Comparison of ENCODE assay signal across 9 cellular contexts in the genomic region with DNA sequence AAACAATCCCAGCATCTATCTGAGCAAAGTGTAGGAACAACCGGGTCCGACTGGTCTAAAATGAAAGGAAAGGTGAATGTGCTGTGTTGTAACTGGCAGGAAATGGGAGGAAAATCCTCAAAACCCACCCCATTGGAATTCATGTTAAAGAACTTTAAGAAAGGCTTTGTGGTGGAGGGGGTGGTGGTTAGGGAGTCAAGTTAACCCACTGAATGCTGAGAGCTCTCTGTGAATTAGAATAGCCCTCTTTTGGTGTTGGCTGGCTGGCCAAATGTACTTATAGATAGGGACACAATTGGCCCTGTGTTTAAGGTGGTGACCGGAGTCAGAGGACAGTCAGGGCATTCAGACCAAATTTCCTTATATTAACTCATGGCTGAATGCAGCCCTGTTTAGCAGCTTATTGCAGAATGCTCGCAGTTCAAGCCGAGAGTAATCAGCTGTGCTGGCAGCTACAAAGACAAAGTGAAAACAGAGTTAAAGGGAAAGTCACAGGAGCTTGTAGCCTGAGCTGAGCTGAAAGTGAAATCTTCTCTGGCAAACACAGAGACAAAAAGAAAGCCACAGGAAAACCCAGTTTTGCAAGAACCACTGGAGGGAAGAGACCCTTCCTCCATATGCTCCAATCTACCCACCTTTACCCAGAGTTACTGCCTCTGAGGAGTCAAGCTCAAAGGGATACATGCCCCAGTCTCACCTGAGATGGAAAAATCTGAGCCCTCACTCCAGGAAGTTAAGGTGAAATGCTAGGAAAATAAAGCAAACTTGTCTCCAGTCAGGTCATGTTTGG.
DNase-seq lines count a peak whose midpoint lies in the region; ATAC-seq and TF ChIP-seq lines count a peak whose summit lies in the region.
"Had no signal": no experiment of that assay in that cellular context is flagged by ENCODE, and none has a peak within 500 bp of the region (broad histone marks: within the 10 kb centered on the region; RNA-seq: fewer than 3 reads in every experiment).

No MANE protein-coding gene starts in this region.

- DNase-seq in medulla oblongata (ENCODE audit: extremely low spot score) (peak; percentile 50), HuH-7 (ENCODE audit: low spot score) (no peak), NCI-H187 (lab: John Stamatoyannopoulos, UW) (no peak), NOMO-1 (lab: John Stamatoyannopoulos, UW; ENCODE audit: unreplicated experiment in 2 of 2) (no peak)
- DNase-seq: cortex of kidney had no signal

- ATAC-seq in GM18511 (IDR thresholded peaks at IDR 0.05; ENCODE audit: unreplicated experiment) (peak; percentile 71), HG02763 (IDR thresholded peaks at IDR 0.05; ENCODE audit: unreplicated experiment) (peak; percentile 80), SK-N-SH treated with all-trans-retinoic acid at 6 μM for 48 hours (peak; percentile 57)
- no peak for ATAC-seq in activated CD4-positive, CD25-positive, alpha-beta regulatory T cell treated with anti-CD3 and anti-CD28 coated beads, Interleukin-2, amount 50 U/mL, for 24 hours

TF ChIP-seq in SK-N-SH treated with all-trans-retinoic acid at 6 μM for 48 hours, 23 proteins besides CTCF, POLR2A, EP300 and RAD21:
- TF ChIP-seq, protein P1, sequence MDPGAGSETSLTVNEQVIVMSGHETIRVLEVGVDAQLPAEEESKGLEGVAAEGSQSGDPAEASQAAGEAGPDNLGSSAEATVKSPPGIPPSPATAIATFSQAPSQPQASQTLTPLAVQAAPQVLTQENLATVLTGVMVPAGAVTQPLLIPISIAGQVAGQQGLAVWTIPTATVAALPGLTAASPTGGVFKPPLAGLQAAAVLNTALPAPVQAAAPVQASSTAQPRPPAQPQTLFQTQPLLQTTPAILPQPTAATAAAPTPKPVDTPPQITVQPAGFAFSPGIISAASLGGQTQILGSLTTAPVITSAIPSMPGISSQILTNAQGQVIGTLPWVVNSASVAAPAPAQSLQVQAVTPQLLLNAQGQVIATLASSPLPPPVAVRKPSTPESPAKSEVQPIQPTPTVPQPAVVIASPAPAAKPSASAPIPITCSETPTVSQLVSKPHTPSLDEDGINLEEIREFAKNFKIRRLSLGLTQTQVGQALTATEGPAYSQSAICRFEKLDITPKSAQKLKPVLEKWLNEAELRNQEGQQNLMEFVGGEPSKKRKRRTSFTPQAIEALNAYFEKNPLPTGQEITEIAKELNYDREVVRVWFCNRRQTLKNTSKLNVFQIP (CRISPR knock-in tag; IDR thresholded peaks at IDR 0.05; ENCODE audit: borderline replicate concordance, low read depth): no peak
- TF ChIP-seq, protein P2, sequence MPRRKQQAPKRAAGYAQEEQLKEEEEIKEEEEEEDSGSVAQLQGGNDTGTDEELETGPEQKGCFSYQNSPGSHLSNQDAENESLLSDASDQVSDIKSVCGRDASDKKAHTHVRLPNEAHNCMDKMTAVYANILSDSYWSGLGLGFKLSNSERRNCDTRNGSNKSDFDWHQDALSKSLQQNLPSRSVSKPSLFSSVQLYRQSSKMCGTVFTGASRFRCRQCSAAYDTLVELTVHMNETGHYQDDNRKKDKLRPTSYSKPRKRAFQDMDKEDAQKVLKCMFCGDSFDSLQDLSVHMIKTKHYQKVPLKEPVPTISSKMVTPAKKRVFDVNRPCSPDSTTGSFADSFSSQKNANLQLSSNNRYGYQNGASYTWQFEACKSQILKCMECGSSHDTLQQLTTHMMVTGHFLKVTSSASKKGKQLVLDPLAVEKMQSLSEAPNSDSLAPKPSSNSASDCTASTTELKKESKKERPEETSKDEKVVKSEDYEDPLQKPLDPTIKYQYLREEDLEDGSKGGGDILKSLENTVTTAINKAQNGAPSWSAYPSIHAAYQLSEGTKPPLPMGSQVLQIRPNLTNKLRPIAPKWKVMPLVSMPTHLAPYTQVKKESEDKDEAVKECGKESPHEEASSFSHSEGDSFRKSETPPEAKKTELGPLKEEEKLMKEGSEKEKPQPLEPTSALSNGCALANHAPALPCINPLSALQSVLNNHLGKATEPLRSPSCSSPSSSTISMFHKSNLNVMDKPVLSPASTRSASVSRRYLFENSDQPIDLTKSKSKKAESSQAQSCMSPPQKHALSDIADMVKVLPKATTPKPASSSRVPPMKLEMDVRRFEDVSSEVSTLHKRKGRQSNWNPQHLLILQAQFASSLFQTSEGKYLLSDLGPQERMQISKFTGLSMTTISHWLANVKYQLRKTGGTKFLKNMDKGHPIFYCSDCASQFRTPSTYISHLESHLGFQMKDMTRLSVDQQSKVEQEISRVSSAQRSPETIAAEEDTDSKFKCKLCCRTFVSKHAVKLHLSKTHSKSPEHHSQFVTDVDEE (CRISPR knock-in tag; IDR thresholded peaks at IDR 0.05): no peak
- TF ChIP-seq, protein P3, sequence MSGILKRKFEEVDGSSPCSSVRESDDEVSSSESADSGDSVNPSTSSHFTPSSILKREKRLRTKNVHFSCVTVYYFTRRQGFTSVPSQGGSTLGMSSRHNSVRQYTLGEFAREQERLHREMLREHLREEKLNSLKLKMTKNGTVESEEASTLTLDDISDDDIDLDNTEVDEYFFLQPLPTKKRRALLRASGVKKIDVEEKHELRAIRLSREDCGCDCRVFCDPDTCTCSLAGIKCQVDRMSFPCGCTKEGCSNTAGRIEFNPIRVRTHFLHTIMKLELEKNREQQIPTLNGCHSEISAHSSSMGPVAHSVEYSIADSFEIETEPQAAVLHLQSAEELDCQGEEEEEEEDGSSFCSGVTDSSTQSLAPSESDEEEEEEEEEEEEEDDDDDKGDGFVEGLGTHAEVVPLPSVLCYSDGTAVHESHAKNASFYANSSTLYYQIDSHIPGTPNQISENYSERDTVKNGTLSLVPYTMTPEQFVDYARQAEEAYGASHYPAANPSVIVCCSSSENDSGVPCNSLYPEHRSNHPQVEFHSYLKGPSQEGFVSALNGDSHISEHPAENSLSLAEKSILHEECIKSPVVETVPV (CRISPR knock-in tag; IDR thresholded peaks at IDR 0.05): no peak
- TF ChIP-seq ZNF565 (CRISPR knock-in tag; conservative IDR thresholded peaks at IDR 0.05; ENCODE audit: low read depth) (no peak), ISL1 (CRISPR knock-in tag; IDR thresholded peaks at IDR 0.05) (no peak)

Comparison
In these comparisons a context has a peak if more than half of its experiments do, and no peak if none do; other contexts are left out.
1. ATAC-seq: peak in GM18511 (single experiment), HG02763 (single experiment) and SK-N-SH treated with all-trans-retinoic acid at 6 μM for 48 hours (single experiment); none in activated CD4-positive, CD25-positive, alpha-beta regulatory T cell treated with anti-CD3 and anti-CD28 coated beads, Interleukin-2, amount 50 U/mL, for 24 hours (0 of 2).